8 cellular contexts compared by ENCODE assay signal in the genomic region with DNA sequence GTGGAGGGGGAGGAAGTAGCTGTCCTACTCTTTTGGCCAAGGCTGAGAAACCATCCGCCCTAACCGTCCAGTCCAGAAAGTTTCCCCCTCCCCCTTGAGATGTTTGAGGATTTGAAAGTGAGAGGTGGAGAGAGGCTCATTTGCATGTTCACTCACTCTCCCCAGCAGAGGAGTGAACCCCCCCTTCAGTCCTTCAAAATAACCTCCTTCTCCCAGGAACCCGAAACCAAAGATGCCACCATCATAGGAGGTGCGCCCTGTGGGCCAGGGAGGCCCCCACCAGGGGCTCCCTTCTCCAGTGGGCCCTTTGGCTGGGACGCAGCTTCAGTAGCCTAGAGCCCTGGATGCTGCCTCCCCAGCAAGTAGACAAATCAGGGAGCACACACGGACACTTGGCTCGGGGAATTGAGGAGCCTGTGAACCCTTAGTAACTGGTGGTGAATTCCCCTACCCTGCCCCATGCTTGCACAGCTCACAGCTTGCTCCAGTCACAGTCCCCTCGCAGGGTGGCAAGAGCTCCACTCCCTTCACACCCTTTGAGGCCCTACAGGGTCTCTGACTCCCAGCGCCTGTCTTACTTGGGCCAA. TPM values are rescaled to one million over a fixed set of nuclear protein-coding genes. Genes with fewer than 3 reads are reported as not detected.
A peak's percentile ranks its signal among the peaks of the same experiment; 100 is the strongest.
DNase-seq lines count a peak whose midpoint lies in the region; ATAC-seq and TF ChIP-seq lines count a peak whose summit lies in the region.

No MANE protein-coding gene starts in this region.

- in situ Hi-C loops in brain microvascular endothelial cell (cut with HindIII; ENCODE audit: low pct_ligation_motif_present, low sequenced_read_pairs) = no loop called here

- peak overlapping the region; percentile 57 to 95 (median 84) for H3K27ac Mint-ChIP-seq in naive B cell

- ATAC-seq in GM18505 (IDR thresholded peaks at IDR 0.05; ENCODE audit: unreplicated experiment) (peak; percentile 33), GM21723 (IDR thresholded peaks at IDR 0.05; ENCODE audit: unreplicated experiment) (peak; percentile 50), naive B cell (ENCODE audit: low read depth in 2 of 2) (peak; percentile 24 to 37)

- peak overlapping the region; percentile 67 to 91 (median 86) for H3K4me3 Mint-ChIP-seq in naive B cell

- peak; percentile 87 for DNase-seq in NB4 (ENCODE audit: low read depth)
- DNase-seq in naive B cell = peak; percentile 40
- no peak for DNase-seq in brain microvascular endothelial cell
- DNase-seq in NCI-H1105 (lab: John Stamatoyannopoulos, UW) = no peak
- no peak for DNase-seq in NCI-H1694 treated with DMSO at 0.1 percent for 48 hours (lab: John Stamatoyannopoulos, UW)
- no peak for DNase-seq in amniotic stem cell (lab: John Stamatoyannopoulos, UW)

- H3K4me3 ChIP-seq in NB4 (ENCODE audit: low read depth, low read length) = peak overlapping the region; percentile 59
- H3K4me3 ChIP-seq in brain microvascular endothelial cell (ENCODE audit: low read depth, low read length) = no peak overlapping the region

- no peaks in the 10 kb centered on the region for H3K27me3 ChIP-seq in brain microvascular endothelial cell (replicated peaks)

- no peaks in the 10 kb centered on the region for H3K27me3 Mint-ChIP-seq in naive B cell

- H3K9me3 Mint-ChIP-seq in naive B cell = no peaks in the 10 kb centered on the region

- H3K36me3 Mint-ChIP-seq in naive B cell = no peaks in the 10 kb centered on the region

- TF ChIP-seq POLR2A in GM18505 (IDR thresholded peaks at IDR 0.05; ENCODE audit: borderline replicate concordance, extremely low read depth, insufficient read depth, insufficient read length) = peak; percentile 50
- no peak for TF ChIP-seq POLR2A in NB4 (IDR thresholded peaks at IDR 0.05; ENCODE audit: extremely low read depth, insufficient read length)

- H3K4me1 Mint-ChIP-seq in naive B cell = peaks cover 48 to 84% (median 60%) of the 10 kb centered on the region in 3 donors

- no peak overlapping the region for H3K27ac ChIP-seq in brain microvascular endothelial cell

- no peak for TF ChIP-seq CTCF in NB4 (IDR thresholded peaks at IDR 0.05; ENCODE audit: low read depth, low read length)
- no peak for TF ChIP-seq CTCF in brain microvascular endothelial cell (IDR thresholded peaks at IDR 0.05; ENCODE audit: low read depth, low read length, missing control alignments)

- H3K36me3 ChIP-seq in brain microvascular endothelial cell (replicated peaks) = no peaks in the 10 kb centered on the region

RNA-seq across cellular contexts. Expression of a gene that starts 25.6 kb away (rescaled TPM):
- polyA plus RNA-seq in naive B cell (ENCODE audit: low read depth in 6 of 6) = 10 to 100 TPM in 2 of 6 donors, 1 to 10 TPM in 4; 8.7 to 15.4 (median 9.7) TPM

Comparison
In these comparisons a context has a peak if more than half of its experiments do, and no peak if none do; other contexts are left out.
1. DNase-seq: peak in NB4 (single experiment) and naive B cell (single experiment); none in brain microvascular endothelial cell (single experiment), NCI-H1105 (single experiment), NCI-H1694 treated with DMSO at 0.1 percent for 48 hours (single experiment) and amniotic stem cell (single experiment).
2. Peak in every context shown above with its lines, with median percentiles within 50 percentile points of each other: ATAC-seq.